Comparison of ENCODE assay signal across 1 cellular context in the genomic region with DNA sequence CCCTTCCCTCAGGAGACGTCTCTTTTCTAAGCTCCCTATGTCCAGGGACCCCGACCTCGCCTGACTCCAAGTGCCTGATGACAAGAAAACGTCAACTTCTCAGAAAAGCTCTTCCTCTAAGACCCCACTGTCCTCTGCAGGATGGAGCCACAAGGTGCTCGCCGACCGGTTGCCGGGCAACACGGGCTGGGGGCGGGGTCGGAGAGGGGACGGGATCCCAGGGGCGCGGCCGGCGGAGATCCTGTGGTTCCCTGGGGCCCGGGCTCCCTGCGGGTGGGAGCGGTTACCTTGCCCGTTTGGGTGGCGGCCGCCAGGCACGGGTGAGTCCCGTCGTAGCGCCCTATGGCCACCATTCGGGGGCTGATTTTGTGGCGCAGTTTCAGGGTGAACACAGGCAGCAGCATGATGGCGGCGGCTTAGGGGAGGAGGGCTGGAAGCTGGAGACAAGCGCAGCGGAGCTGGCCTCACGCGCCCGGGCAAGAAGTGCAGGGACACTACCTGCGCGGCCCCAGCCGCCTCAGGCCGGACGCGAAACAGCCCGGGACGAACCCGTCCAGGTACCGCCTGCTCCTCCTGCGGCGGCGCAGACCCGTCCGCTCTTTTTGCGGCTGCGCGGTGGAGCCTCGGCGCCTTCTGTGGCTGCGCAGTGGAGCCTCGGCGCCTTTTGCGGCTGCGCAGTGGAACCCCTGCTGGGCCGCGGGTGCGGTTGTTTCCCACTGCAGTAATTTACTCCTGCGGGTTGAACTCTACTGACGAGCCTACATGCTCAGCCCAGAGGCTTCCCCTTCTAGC.
A peak's percentile ranks its signal among the peaks of the same experiment; 100 is the strongest.
TF ChIP-seq lines count a peak whose summit lies in the region.

BBS2 (minus strand) TSS at position 566 of the 792 bp plus-strand sequence; CDS start at position 404, 162 bp downstream.

TF ChIP-seq in HepG2, 621 proteins besides CTCF, POLR2A, EP300 and RAD21 (continued from another document and continues in another):
- TF ChIP-seq RBFOX2 (IDR thresholded peaks at IDR 0.05; ENCODE audit: low read depth, low read length) (peak; percentile 96), ZNF253 (CRISPR knock-in tag; IDR thresholded peaks at IDR 0.05; ENCODE audit: borderline replicate concordance) (0 out of 2 replicates have a peak, but pooled peaks have one; percentile 44), CAMTA2 (CRISPR knock-in tag; IDR thresholded peaks at IDR 0.05; ENCODE audit: borderline replicate concordance) (no peak; the same call in 1 of the 2 replicates), NFAT5 (CRISPR knock-in tag; IDR thresholded peaks at IDR 0.05) (no peak; the same call in 1 of the 2 replicates), TSC22D2 (CRISPR knock-in tag; IDR thresholded peaks at IDR 0.05; ENCODE audit: borderline replicate concordance) (0 out of 2 replicates have a peak, but pooled peaks have one; percentile 22), TCF12 (IDR thresholded peaks at IDR 0.05) (no peak), TCF12 (CRISPR knock-in tag; IDR thresholded peaks at IDR 0.05) (peak; percentile 58; the same call in 1 of the 2 replicates), SP2 (CRISPR knock-in tag; IDR thresholded peaks at IDR 0.05) (peak; percentile 65), SIN3A (IDR thresholded peaks at IDR 0.05; ENCODE audit: borderline replicate concordance, low read depth, low read length) (peak; percentile 54; the same call in 1 of the 2 replicates), CHD2 (IDR thresholded peaks at IDR 0.05; ENCODE audit: low read depth, low read length) (no peak), ZNF878 (CRISPR knock-in tag; IDR thresholded peaks at IDR 0.05) (no peak), MAF1 (CRISPR knock-in tag; IDR thresholded peaks at IDR 0.05; ENCODE audit: borderline replicate concordance) (peak; percentile 73; the same call in 1 of the 2 replicates), WIZ (CRISPR knock-in tag; IDR thresholded peaks at IDR 0.05) (no peak), NFYC (CRISPR knock-in tag; IDR thresholded peaks at IDR 0.05) (no peak; the same call in 1 of the 2 replicates), ZNF331 (CRISPR knock-in tag; IDR thresholded peaks at IDR 0.05) (peak; percentile 68), ZNF530 (CRISPR knock-in tag; IDR thresholded peaks at IDR 0.05; ENCODE audit: low read depth) (no peak), ZNF17 (CRISPR knock-in tag; IDR thresholded peaks at IDR 0.05) (no peak), ZNF143 (CRISPR knock-in tag; IDR thresholded peaks at IDR 0.05) (peak; percentile 52; the same call in 1 of the 2 replicates), ZSCAN25 (CRISPR knock-in tag; IDR thresholded peaks at IDR 0.05) (peak; percentile 78), ZNF350 (CRISPR knock-in tag; IDR thresholded peaks at IDR 0.05; ENCODE audit: borderline replicate concordance, low read depth) (peak; percentile 88), ZNF556 (CRISPR knock-in tag; IDR thresholded peaks at IDR 0.05; ENCODE audit: borderline replicate concordance) (peak; percentile 39; the same call in 1 of the 2 replicates), ZFAT (CRISPR knock-in tag; conservative IDR thresholded peaks at IDR 0.05) (no peak), NAIF1 (CRISPR knock-in tag; IDR thresholded peaks at IDR 0.05; ENCODE audit: borderline replicate concordance) (peak; percentile 56; the same call in 1 of the 2 replicates), RARA (CRISPR knock-in tag; IDR thresholded peaks at IDR 0.05) (0 out of 2 replicates have a peak, but pooled peaks have one; percentile 21), ZNF160 (CRISPR knock-in tag; IDR thresholded peaks at IDR 0.05) (no peak; the same call in 1 of the 2 replicates), REL (CRISPR knock-in tag; conservative IDR thresholded peaks at IDR 0.05) (0 out of 2 replicates have a peak, but pooled peaks have one; percentile 11), CCAR2 (optimal IDR thresholded peaks at IDR 0.05; ENCODE audit: low read depth, low read length) (no peak), REXO4 (CRISPR knock-in tag; IDR thresholded peaks at IDR 0.05; ENCODE audit: borderline replicate concordance) (no peak), TOE1 (CRISPR knock-in tag; IDR thresholded peaks at IDR 0.05) (peak; percentile 28; the same call in 1 of the 2 replicates), NPAS2 (CRISPR knock-in tag; IDR thresholded peaks at IDR 0.05; ENCODE audit: borderline replicate concordance) (no peak), ZNF749 (CRISPR knock-in tag; IDR thresholded peaks at IDR 0.05; ENCODE audit: borderline replicate concordance) (no peak; the same call in 1 of the 2 replicates), TOPORS (CRISPR knock-in tag; IDR thresholded peaks at IDR 0.05) (no peak; the same call in none of the 2 replicates), IKZF1 (IDR thresholded peaks at IDR 0.05) (no peak), PRPF4 (IDR thresholded peaks at IDR 0.05; ENCODE audit: low read depth, low read length, poor library complexity, severe bottlenecking) (no peak), ZNF280B (CRISPR knock-in tag; IDR thresholded peaks at IDR 0.05; ENCODE audit: borderline replicate concordance) (0 out of 2 replicates have a peak, but pooled peaks have one; percentile 54), XBP1 (CRISPR knock-in tag; IDR thresholded peaks at IDR 0.05) (no peak; the same call in 1 of the 2 replicates), HNRNPLL (IDR thresholded peaks at IDR 0.05; ENCODE audit: low read depth, low read length, poor library complexity, severe bottlenecking) (peak; percentile 95), ZNF574 (CRISPR knock-in tag; IDR thresholded peaks at IDR 0.05) (peak; percentile 82), RBAK (CRISPR knock-in tag; IDR thresholded peaks at IDR 0.05) (no peak), ZNF10 (CRISPR knock-in tag; IDR thresholded peaks at IDR 0.05; ENCODE audit: borderline replicate concordance, low read depth) (no peak), NFE2L1 (CRISPR knock-in tag; IDR thresholded peaks at IDR 0.05; ENCODE audit: borderline replicate concordance) (peak; percentile 87; the same call in 1 of the 2 replicates)
- TF ChIP-seq, protein P1, sequence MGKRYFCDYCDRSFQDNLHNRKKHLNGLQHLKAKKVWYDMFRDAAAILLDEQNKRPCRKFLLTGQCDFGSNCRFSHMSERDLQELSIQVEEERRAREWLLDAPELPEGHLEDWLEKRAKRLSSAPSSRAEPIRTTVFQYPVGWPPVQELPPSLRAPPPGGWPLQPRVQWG (CRISPR knock-in tag; IDR thresholded peaks at IDR 0.05; ENCODE audit: borderline replicate concordance, low read depth): no peak
- TF ChIP-seq, protein P2, sequence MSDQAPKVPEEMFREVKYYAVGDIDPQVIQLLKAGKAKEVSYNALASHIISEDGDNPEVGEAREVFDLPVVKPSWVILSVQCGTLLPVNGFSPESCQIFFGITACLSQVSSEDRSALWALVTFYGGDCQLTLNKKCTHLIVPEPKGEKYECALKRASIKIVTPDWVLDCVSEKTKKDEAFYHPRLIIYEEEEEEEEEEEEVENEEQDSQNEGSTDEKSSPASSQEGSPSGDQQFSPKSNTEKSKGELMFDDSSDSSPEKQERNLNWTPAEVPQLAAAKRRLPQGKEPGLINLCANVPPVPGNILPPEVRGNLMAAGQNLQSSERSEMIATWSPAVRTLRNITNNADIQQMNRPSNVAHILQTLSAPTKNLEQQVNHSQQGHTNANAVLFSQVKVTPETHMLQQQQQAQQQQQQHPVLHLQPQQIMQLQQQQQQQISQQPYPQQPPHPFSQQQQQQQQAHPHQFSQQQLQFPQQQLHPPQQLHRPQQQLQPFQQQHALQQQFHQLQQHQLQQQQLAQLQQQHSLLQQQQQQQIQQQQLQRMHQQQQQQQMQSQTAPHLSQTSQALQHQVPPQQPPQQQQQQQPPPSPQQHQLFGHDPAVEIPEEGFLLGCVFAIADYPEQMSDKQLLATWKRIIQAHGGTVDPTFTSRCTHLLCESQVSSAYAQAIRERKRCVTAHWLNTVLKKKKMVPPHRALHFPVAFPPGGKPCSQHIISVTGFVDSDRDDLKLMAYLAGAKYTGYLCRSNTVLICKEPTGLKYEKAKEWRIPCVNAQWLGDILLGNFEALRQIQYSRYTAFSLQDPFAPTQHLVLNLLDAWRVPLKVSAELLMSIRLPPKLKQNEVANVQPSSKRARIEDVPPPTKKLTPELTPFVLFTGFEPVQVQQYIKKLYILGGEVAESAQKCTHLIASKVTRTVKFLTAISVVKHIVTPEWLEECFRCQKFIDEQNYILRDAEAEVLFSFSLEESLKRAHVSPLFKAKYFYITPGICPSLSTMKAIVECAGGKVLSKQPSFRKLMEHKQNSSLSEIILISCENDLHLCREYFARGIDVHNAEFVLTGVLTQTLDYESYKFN (CRISPR knock-in tag; conservative IDR thresholded peaks at IDR 0.05): peak; percentile 9; the same call in 1 of the 2 replicates
- TF ChIP-seq, protein P3, sequence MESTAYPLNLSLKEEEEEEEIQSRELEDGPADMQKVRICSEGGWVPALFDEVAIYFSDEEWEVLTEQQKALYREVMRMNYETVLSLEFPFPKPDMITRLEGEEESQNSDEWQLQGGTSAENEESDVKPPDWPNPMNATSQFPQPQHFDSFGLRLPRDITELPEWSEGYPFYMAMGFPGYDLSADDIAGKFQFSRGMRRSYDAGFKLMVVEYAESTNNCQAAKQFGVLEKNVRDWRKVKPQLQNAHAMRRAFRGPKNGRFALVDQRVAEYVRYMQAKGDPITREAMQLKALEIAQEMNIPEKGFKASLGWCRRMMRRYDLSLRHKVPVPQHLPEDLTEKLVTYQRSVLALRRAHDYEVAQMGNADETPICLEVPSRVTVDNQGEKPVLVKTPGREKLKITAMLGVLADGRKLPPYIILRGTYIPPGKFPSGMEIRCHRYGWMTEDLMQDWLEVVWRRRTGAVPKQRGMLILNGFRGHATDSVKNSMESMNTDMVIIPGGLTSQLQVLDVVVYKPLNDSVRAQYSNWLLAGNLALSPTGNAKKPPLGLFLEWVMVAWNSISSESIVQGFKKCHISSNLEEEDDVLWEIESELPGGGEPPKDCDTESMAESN (CRISPR knock-in tag; conservative IDR thresholded peaks at IDR 0.05): peak; percentile 97
